ENCODE assay signal across 22 cellular contexts in genomic region chr1:179984101-179984500, GRCh38. TPM values are rescaled to one million over a fixed set of nuclear protein-coding genes. Genes with fewer than 3 reads are reported as not detected.
DNase-seq lines count a peak whose midpoint lies in the region; ATAC-seq, FAIRE-seq and TF ChIP-seq lines count a peak whose summit lies in the region.
"Had no signal": no experiment of that assay in that cellular context is flagged by ENCODE, and none has a peak within 500 bp of the region (broad histone marks: within the 10 kb centered on the region; RNA-seq: fewer than 3 reads in every experiment).

No MANE protein-coding gene starts in this region.

- peaks cover 12% of the 10 kb centered on the region for H3K36me3 Mint-ChIP-seq in memory B cell

- H3K9me3 Mint-ChIP-seq in memory B cell: peaks cover 4% of the 10 kb centered on the region

- CTCF ChIA-PET in K562 (lab: Yijun Ruan, JAX; ENCODE audit: low intra/inter-chr PET ratio): no interaction called here

- intact Hi-C loops in K562 (cut with micrococcal nuclease): no loop called here

- H3K9ac ChIP-seq in K562 (ENCODE audit: insufficient read depth in 1 of 2, low read depth in 2 of 2, low read length in 2 of 2): no peak overlapping the region
- H3K9ac ChIP-seq: BLaER1, GM23248 had no signal

- TF ChIP-seq POLR2A in K562 (conservative IDR thresholded peaks at IDR 0.05): no peak

- H2AFZ ChIP-seq in K562 (ENCODE audit: low read depth, low read length): no peak overlapping the region
- H2AFZ ChIP-seq: GM23248 had no signal

- no peak for TF ChIP-seq CTCF in K562 (IDR thresholded peaks at IDR 0.05 in 2 of 3, conservative IDR thresholded peaks at IDR 0.05 in 1 of 3; ENCODE audit: insufficient read depth in 2 of 3, low read depth in 1 of 3, low read length in 3 of 3)

- H3K27me3 Mint-ChIP-seq in memory B cell: no peaks in the 10 kb centered on the region
- H3K27me3 Mint-ChIP-seq: B cell; CD4-positive, CD25-positive, alpha-beta regulatory T cell had no signal

- TF ChIP-seq EP300 in K562 (IDR thresholded peaks at IDR 0.05; ENCODE audit: low read length): no peak

- no peak overlapping the region for H3K4me2 ChIP-seq in K562 (ENCODE audit: insufficient read depth, low read length)
- H3K4me2 ChIP-seq: BLaER1 had no signal

- no peaks in the 10 kb centered on the region for H4K20me1 ChIP-seq in K562 (replicated peaks; ENCODE audit: control insufficient read depth, insufficient read depth, low read length)

- H3K9me3 ChIP-seq in K562 (replicated peaks; ENCODE audit: control insufficient read depth, insufficient read depth, low read depth, low read length): no peaks in the 10 kb centered on the region
- H3K9me3 ChIP-seq: Caco-2 had no signal

- H3K36me3 ChIP-seq in K562 (ENCODE audit: control insufficient read depth, insufficient read depth, low read length): peaks cover 5% of the 10 kb centered on the region; the same call in 1 of the 3 replicates

- ATAC-seq in K562: peak; percentile 28; the same call in 2 of the 3 replicates
- ATAC-seq in memory B cell (ENCODE audit: low read depth): no peak
- no peak for ATAC-seq in esophagus mucosa
- ATAC-seq: CD8-positive, alpha-beta T cell had no signal

- no peaks in the 10 kb centered on the region for H3K9me1 ChIP-seq in K562 (ENCODE audit: control insufficient read depth, insufficient read depth, low read length)

- TF ChIP-seq RAD21 in K562 (CRISPR knock-in tag; conservative IDR thresholded peaks at IDR 0.05 in 1 of 2, IDR thresholded peaks at IDR 0.05 in 1 of 2): no peak

- H3K4me3 ChIP-seq in K562: no peak overlapping the region
- H3K4me3 ChIP-seq: BLaER1, GM23248 had no signal

- H3K27me3 ChIP-seq in K562 (ENCODE audit: control insufficient read depth in 2 of 2, insufficient read depth in 2 of 2, low read length in 2 of 2): no peaks in the 10 kb centered on the region
- H3K27me3 ChIP-seq: BLaER1 had no signal

- H3K27ac ChIP-seq in K562 (ENCODE audit: extremely low read depth, low read depth, low read length): no peak overlapping the region
- H3K27ac ChIP-seq: 22Rv1, BLaER1, C4-2B, GM23248 had no signal

- BruUV-seq in K562 (replicated peaks; lab: Mats Ljungman, UMichigan): no TSS peak

- in situ Hi-C loops in K562 (cut with MboI): no loop called here

- POLR2A ChIA-PET in K562 (lab: Yijun Ruan, JAX): interaction anchor here (0.8 to 1.6 kb wide), 2 partner anchors 9 to 13 kb away, joined by 3 to 4 read pairs; no protein-coding TSS in a partner anchor

- 100% methylated on average over 1 of the region's 1 CpG for WGBS in K562 (ENCODE audit: insufficient coverage, low coverage, missing lambda C conversion rate)

- H3K79me2 ChIP-seq in K562 (ENCODE audit: control insufficient read depth, insufficient read depth, low read length): peaks cover 60% of the 10 kb centered on the region

- peak overlapping the region; percentile 28 for H3K27ac Mint-ChIP-seq in memory B cell
- H3K27ac Mint-ChIP-seq: B cell; CD8-positive, alpha-beta T cell had no signal

- peak; percentile 61 for DNase-seq in NCI-H226
- DNase-seq in K562 (ENCODE audit: extremely low read depth in 1 of 4, low spot score in 3 of 4): no peak
- DNase-seq in memory B cell (ENCODE audit: low spot score in 2 of 2): no peak
- no peak for DNase-seq in T-helper 2 cell
- no peak for DNase-seq in amygdala (lab: John Stamatoyannopoulos, UW)
- DNase-seq: Caco-2; CD4-positive, CD25-positive, alpha-beta regulatory T cell; CD8-positive, alpha-beta T cell; DMS153; DND-41; GM23248; H7; HCEC 1CT had no signal

- H3K4me1 Mint-ChIP-seq in memory B cell: peaks cover 17% of the 10 kb centered on the region

- no peaks in the 10 kb centered on the region for H3K4me1 ChIP-seq in K562 (replicated peaks in 1 of 2; ENCODE audit: control insufficient read depth in 2 of 2, insufficient read depth in 2 of 2, low read length in 2 of 2)
- H3K4me1 ChIP-seq: BLaER1, Caco-2 had no signal

- FAIRE-seq in K562 (lab: Jason Lieb, UNC): no peak
- FAIRE-seq: A204.1, GM12892, GM19239, H1 had no signal

- H3K4me3 Mint-ChIP-seq in memory B cell: no peak overlapping the region
- H3K4me3 Mint-ChIP-seq: B cell; CD4-positive, CD25-positive, alpha-beta regulatory T cell; CD8-positive, alpha-beta T cell had no signal

TF ChIP-seq in K562, 482 proteins besides CTCF, POLR2A, EP300 and RAD21 (continues in another document):
- TF ChIP-seq HMGXB4 (CRISPR knock-in tag; IDR thresholded peaks at IDR 0.05): no peak
- no peak for TF ChIP-seq TAF1 (IDR thresholded peaks at IDR 0.05; ENCODE audit: control insufficient read depth, extremely low read depth, insufficient read depth, low read length, severe bottlenecking)
- no peak for TF ChIP-seq LARP7 (IDR thresholded peaks at IDR 0.05)
- no peak for TF ChIP-seq NEUROD1 (IDR thresholded peaks at IDR 0.05; ENCODE audit: borderline replicate concordance, low read depth, low read length, partially characterized antibody)
- TF ChIP-seq SMC3 (conservative IDR thresholded peaks at IDR 0.05; ENCODE audit: insufficient read depth, low read depth, low read length): no peak
- no peak for TF ChIP-seq TCF3 (CRISPR knock-in tag; IDR thresholded peaks at IDR 0.05)
- no peak for TF ChIP-seq YBX1 (IDR thresholded peaks at IDR 0.05)
- no peak for TF ChIP-seq XRCC4 (IDR thresholded peaks at IDR 0.05; ENCODE audit: extremely low read depth, insufficient read depth, insufficient read length)
- no peak for TF ChIP-seq ZNF696 (CRISPR knock-in tag; conservative IDR thresholded peaks at IDR 0.05)
- no peak for TF ChIP-seq FOS (IDR thresholded peaks at IDR 0.05; ENCODE audit: extremely low read depth, insufficient read length)
- TF ChIP-seq POLR2G (IDR thresholded peaks at IDR 0.05; ENCODE audit: low read depth, low read length): no peak
- TF ChIP-seq SRSF9 (IDR thresholded peaks at IDR 0.05; ENCODE audit: borderline replicate concordance, low read depth, low read length): no peak
- TF ChIP-seq HLTF (IDR thresholded peaks at IDR 0.05): no peak

RNA-seq across cellular contexts. Expression of gene CEP350, which starts 29.5 kb away (rescaled TPM):
- 27.4 and 114 TPM in 2 replicates for total RNA-seq in K562 (2011; cell fraction: chromatin; rRNA removed; ENCODE audit: low replicate concordance)
- 19.5 and 31.2 TPM in 2 replicates for total RNA-seq in K562 (2011; cell fraction: nucleolus; rRNA removed)
- total RNA-seq in K562 (2011; cell fraction: nucleoplasm; rRNA removed): 38.1 and 40.1 TPM in 2 replicates
- 30.4 and 34.2 TPM in 2 replicates for total RNA-seq in K562 (2014; rRNA removed)
- 56.0 and 66.8 TPM in 2 replicates for total RNA-seq in K562 (2014; rRNA removed; fragmentation: Illumina TruSeq; extraction: Trizol)
- total RNA-seq in K562 (2015; rRNA removed; fragmentation: Illumina TruSeq; extraction: Trizol): 57.7 and 64.3 TPM in 2 replicates
- 39.5 and 42.2 TPM in 2 replicates for total RNA-seq in K562 (2021)
- 17.7 and 23.3 TPM in 2 replicates for polyA plus RNA-seq in K562 (2011; rRNA removed)
- polyA plus RNA-seq in K562 (2011; cell fraction: cytosol; rRNA removed): 4.5 and 8.3 TPM in 2 replicates
- 13.5 and 20.3 TPM in 2 replicates for polyA plus RNA-seq in K562 (2011; cell fraction: nucleus; rRNA removed)
- 17.6 and 18.7 TPM in 2 replicates for polyA plus RNA-seq in K562 (2012)
- polyA plus RNA-seq in K562 (2014; fragmentation: Illumina TruSeq; extraction: Trizol): 23.0 and 28.0 TPM in 2 replicates
- 1 to 10 TPM; 8.3 to 8.7 TPM for polyA plus RNA-seq in K562 (2014; fragmentation: Nextera tagmentation; extraction: Ambion mirVana)
- polyA plus RNA-seq in K562 (2014; rRNA removed): 17.1 and 20.4 TPM in 2 replicates
- 94.1 and 107 TPM in 2 replicates for polyA minus RNA-seq in K562 (2011; rRNA and poly(A)+ RNA removed)
- polyA minus RNA-seq in K562 (2011; cell fraction: cytosol; rRNA and poly(A)+ RNA removed): 29.8 and 44.2 TPM in 2 replicates
- polyA minus RNA-seq in K562 (2011; cell fraction: nucleus; rRNA and poly(A)+ RNA removed): 34.6 and 77.2 TPM in 2 replicates
- 35.1 TPM for total RNA-seq in esophagus mucosa
